9 cellular contexts compared by ENCODE assay signal in the genomic region with DNA sequence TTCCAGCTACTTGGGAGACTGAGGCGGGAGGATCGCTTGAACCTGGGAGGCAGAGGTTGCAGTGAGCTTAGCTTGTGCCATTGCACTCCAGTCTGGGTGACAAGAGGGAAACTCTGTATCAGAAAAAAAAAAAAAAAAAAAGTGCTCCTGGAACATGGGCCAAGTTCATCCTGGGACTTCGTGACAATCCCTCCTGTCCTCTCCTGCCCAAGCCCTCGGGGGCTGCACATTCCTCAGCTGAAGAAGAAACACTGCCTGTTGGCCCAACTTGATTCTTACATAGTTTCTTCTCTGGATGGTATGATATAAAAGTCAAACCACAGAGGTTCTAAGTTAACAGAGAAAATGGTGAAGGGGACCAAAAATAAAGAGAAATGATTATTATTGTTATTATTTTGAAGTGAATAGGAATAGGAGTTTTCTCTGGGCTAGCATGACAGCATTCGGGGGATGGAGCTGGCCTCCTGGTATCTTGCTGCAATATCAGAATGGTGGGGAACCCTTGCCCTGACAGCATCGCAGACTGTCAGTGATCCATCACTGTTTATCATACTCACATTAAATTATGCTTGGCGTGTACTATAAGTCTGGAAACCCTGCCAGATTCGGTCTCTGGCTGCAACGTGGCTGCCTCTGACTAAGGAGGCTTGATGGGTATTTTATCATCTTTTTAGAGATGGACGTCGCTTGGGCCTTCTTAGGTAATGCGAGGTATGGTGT.
"Had no signal": no experiment of that assay in that cellular context is flagged by ENCODE, and none has a peak within 500 bp of the region (broad histone marks: within the 10 kb centered on the region; RNA-seq: fewer than 3 reads in every experiment).

No MANE protein-coding gene starts in this region.

- ATAC-seq: activated CD8-positive, alpha-beta memory T cell treated with anti-CD3 and anti-CD28 coated beads, Interleukin-2, amount 10 ng/mL, durations not matched to agents 7 days and 5 days; activated T-cell treated with anti-CD3 and anti-CD28 coated beads, Interleukin-2, amount 50 U/mL, for 4 hours; left lobe of liver had no signal

- DNase-seq: activated CD8-positive, alpha-beta memory T cell treated with anti-CD3 and anti-CD28 coated beads, Interleukin-2, amount 10 ng/mL, durations not matched to agents 7 days and 5 days; activated effector memory CD4-positive, alpha-beta T cell treated with anti-CD3 and anti-CD28 coated beads, Interleukin-2, amount 50 U/mL, for 16 hours; activated T-cell treated with anti-CD3 and anti-CD28 coated beads, Interleukin-2, amount 50 U/mL, for 4 hours; central memory CD4-positive, alpha-beta T cell; head of caudate nucleus; nephron progenitor cell; stimulated activated CD4-positive, alpha-beta T cell treated with anti-CD3 and anti-CD28 coated beads, Interleukin-12 subunit alpha, Interleukin-12 subunit beta, amount 100 ng/mL, for 4 hours; stimulated activated CD4-positive, alpha-beta T cell treated with anti-CD3 and anti-CD28 coated beads, Interleukin-4, amount 100 ng/mL, for 24 hours had no signal
